Comparison of ENCODE assay signal across 8 cellular contexts in genomic region chr7:132518102-132518838, GRCh38. TPM values are rescaled to one million over a fixed set of nuclear protein-coding genes. Genes with fewer than 3 reads are reported as not detected.
DNase-seq lines count a peak whose midpoint lies in the region; ATAC-seq and TF ChIP-seq lines count a peak whose summit lies in the region.

No MANE protein-coding gene starts in this region.

- no peak overlapping the region for H3K27ac Mint-ChIP-seq in nephron

- peaks cover 12% of the 10 kb centered on the region for H3K4me1 Mint-ChIP-seq in nephron

- TF ChIP-seq CTCF in astrocyte of the spinal cord (IDR thresholded peaks at IDR 0.05; ENCODE audit: low read depth, low read length), result peak; percentile 37
- TF ChIP-seq CTCF in nephron (IDR thresholded peaks at IDR 0.05; ENCODE audit: unreplicated experiment in 3 of 3), result peak; percentile 14 to 28 (median 26)

- DNase-seq in EL (peak; percentile 12), HuH-7 (ENCODE audit: low spot score) (peak; percentile 68), astrocyte of the spinal cord (ENCODE audit: low read depth, low spot score) (no peak), G401 (ENCODE audit: low spot score) (no peak), D341Med (ENCODE audit: low spot score) (no peak), KG1 (lab: John Stamatoyannopoulos, UW) (no peak)

- no peak overlapping the region for H3K4me3 Mint-ChIP-seq in nephron

- H3K27me3 Mint-ChIP-seq in nephron (ENCODE audit: low read depth), result peaks cover 16% of the 10 kb centered on the region

- H3K36me3 Mint-ChIP-seq in nephron (ENCODE audit: low read depth), result no peaks in the 10 kb centered on the region

- in situ Hi-C loops in astrocyte of the spinal cord (cut with HindIII; ENCODE audit: low sequenced_read_pairs) (no loop called here), G401 (cut with HindIII; ENCODE audit: low sequenced_read_pairs) (no loop called here)

- no peak for ATAC-seq in GM21423 (IDR thresholded peaks at IDR 0.05; ENCODE audit: unreplicated experiment)

- H3K4me3 ChIP-seq in astrocyte of the spinal cord (ENCODE audit: low read depth, low read length), result no peak overlapping the region

- H3K9me3 Mint-ChIP-seq in nephron, result no peaks in the 10 kb centered on the region

RNA-seq across cellular contexts. Expression of gene PLXNA4, which starts 58.0 kb away (rescaled TPM):
- total RNA-seq in G401 (2014; rRNA removed; shearing (Covaris generic)), result under 0.01 TPM in 1 of 2 replicates, not detected in the other

Comparison
In these comparisons a context has a peak if more than half of its experiments do, and no peak if none do; other contexts are left out.
1. DNase-seq: peak in EL (single experiment) and HuH-7 (single experiment); none in astrocyte of the spinal cord (single experiment), G401 (single experiment), D341Med (single experiment) and KG1 (single experiment).